23 cellular contexts compared by ENCODE assay signal in genomic region chr18:13308369-13308768, GRCh38.
DNase-seq lines count a peak whose midpoint lies in the region; ATAC-seq and TF ChIP-seq lines count a peak whose summit lies in the region.
"Had no signal": no experiment of that assay in that cellular context is flagged by ENCODE, and none has a peak within 500 bp of the region (broad histone marks: within the 10 kb centered on the region; RNA-seq: fewer than 3 reads in every experiment).

No MANE protein-coding gene starts in this region.

- intact Hi-C loops in CD8-positive, alpha-beta T cell (cut with DNase I, micrococcal nuclease), result no loop called here
- intact Hi-C loops in naive thymus-derived CD4-positive, alpha-beta T cell (cut with micrococcal nuclease), result loop anchor here in 1 of 2 donors (5.0 kb wide), 1 partner anchor 91 kb away; the partner anchor contains the start of gene LDLRAD4
- intact Hi-C loops in upper lobe of right lung (cut with DNase I), result no loop called here
- intact Hi-C loops in posterior cingulate gyrus (cut with DNase I), result no loop called here

- no peaks in the 10 kb centered on the region for H3K9me3 ChIP-seq in CD8-positive, alpha-beta T cell (ENCODE audit: low read length)
- no peaks in the 10 kb centered on the region for H3K9me3 ChIP-seq in naive thymus-derived CD4-positive, alpha-beta T cell (ENCODE audit: control insufficient read depth in 2 of 3, low read length in 3 of 3)
- H3K9me3 ChIP-seq in upper lobe of right lung, result no peaks in the 10 kb centered on the region
- H3K9me3 ChIP-seq: gastrocnemius medialis, SJSA1, vagina had no signal

- H3K27ac Mint-ChIP-seq in activated CD4-positive, alpha-beta T cell treated with anti-CD3 and anti-CD28 coated beads, Interleukin-2, amount 10 ng/mL, durations not matched to agents 7 days and 5 days, result no peak overlapping the region
- H3K27ac Mint-ChIP-seq in CD8-positive, alpha-beta T cell, result peak overlapping the region; percentile 46
- no peak overlapping the region for H3K27ac Mint-ChIP-seq in activated T-helper 17 cell treated with anti-CD3 and anti-CD28 coated beads, Interleukin-2, amount 50 U/mL, for 72 hours
- H3K27ac Mint-ChIP-seq in naive thymus-derived CD4-positive, alpha-beta T cell, result peak overlapping the region in 7 of 9 donors; percentile 5 to 71 (median 36)
- H3K27ac Mint-ChIP-seq: activated B cell treated with CpG ODN at 0.5 μM for 24 hours; nephron; T-helper 2 cell treated with Interferon-gamma antibody and Interleukin-4, amounts not matched to agents 5 μg/mL and 100 μg/mL, for 36 hours had no signal

- H3K4me1 ChIP-seq in CD8-positive, alpha-beta T cell (ENCODE audit: insufficient read depth, low read length), result peaks cover 33% of the 10 kb centered on the region
- H3K4me1 ChIP-seq in naive thymus-derived CD4-positive, alpha-beta T cell (ENCODE audit: control insufficient read depth in 2 of 2, insufficient read depth in 2 of 2, low read length in 2 of 2), result peaks cover 0 to 16% of the 10 kb centered on the region in 2 donors
- no peaks in the 10 kb centered on the region for H3K4me1 ChIP-seq in upper lobe of right lung
- H3K4me1 ChIP-seq: SJSA1 had no signal

- no peaks in the 10 kb centered on the region for H3K27me3 ChIP-seq in CD8-positive, alpha-beta T cell (ENCODE audit: insufficient read depth, low read length)
- no peaks in the 10 kb centered on the region for H3K27me3 ChIP-seq in naive thymus-derived CD4-positive, alpha-beta T cell (ENCODE audit: control insufficient read depth in 2 of 2, insufficient read depth in 2 of 2, low read length in 2 of 2)
- no peaks in the 10 kb centered on the region for H3K27me3 ChIP-seq in upper lobe of right lung
- H3K27me3 ChIP-seq: gastrocnemius medialis, SJSA1, vagina had no signal

- POLR2A ChIA-PET in activated CD4-positive, alpha-beta T cell treated with anti-CD3 and anti-CD28 coated beads, Interleukin-2, amount 10 ng/mL, durations not matched to agents 7 days and 5 days (lab: Charles Lee), result no interaction called here
- POLR2A ChIA-PET in CD8-positive, alpha-beta T cell (lab: Charles Lee), result no interaction called here
- POLR2A ChIA-PET in naive thymus-derived CD4-positive, alpha-beta T cell (lab: Charles Lee), result no interaction called here

- no peak for TF ChIP-seq CTCF in CD8-positive, alpha-beta T cell (IDR thresholded peaks at IDR 0.05)
- no peak for TF ChIP-seq CTCF in upper lobe of right lung (IDR thresholded peaks at IDR 0.05)

- H3K4me1 Mint-ChIP-seq in activated CD4-positive, alpha-beta T cell treated with anti-CD3 and anti-CD28 coated beads, Interleukin-2, amount 10 ng/mL, durations not matched to agents 7 days and 5 days, result peaks cover 34% of the 10 kb centered on the region
- peaks cover 54% of the 10 kb centered on the region for H3K4me1 Mint-ChIP-seq in CD8-positive, alpha-beta T cell (ENCODE audit: low read depth)
- H3K4me1 Mint-ChIP-seq in activated T-helper 17 cell treated with anti-CD3 and anti-CD28 coated beads, Interleukin-2, amount 50 U/mL, for 72 hours, result peaks cover 17% of the 10 kb centered on the region
- peaks cover 10 to 68% (median 44%) of the 10 kb centered on the region in 7 donors for H3K4me1 Mint-ChIP-seq in naive thymus-derived CD4-positive, alpha-beta T cell
- H3K4me1 Mint-ChIP-seq: activated B cell treated with CpG ODN at 0.5 μM for 24 hours had no signal

- CTCF ChIA-PET in activated CD4-positive, alpha-beta T cell treated with anti-CD3 and anti-CD28 coated beads, Interleukin-2, amount 10 ng/mL, durations not matched to agents 7 days and 5 days (lab: Charles Lee), result no interaction called here
- CTCF ChIA-PET in CD8-positive, alpha-beta T cell (lab: Charles Lee), result no interaction called here
- CTCF ChIA-PET in naive thymus-derived CD4-positive, alpha-beta T cell (lab: Charles Lee), result no interaction called here

- no peak overlapping the region for H3K27ac ChIP-seq in CD8-positive, alpha-beta T cell (ENCODE audit: low read depth, low read length)
- H3K27ac ChIP-seq in naive thymus-derived CD4-positive, alpha-beta T cell (ENCODE audit: low read depth, low read length), result no peak overlapping the region
- H3K27ac ChIP-seq in upper lobe of right lung, result no peak overlapping the region
- H3K27ac ChIP-seq: C4-2B, gastrocnemius medialis, SJSA1, vagina had no signal

- no peak overlapping the region for H3K4me3 ChIP-seq in CD8-positive, alpha-beta T cell (ENCODE audit: low read depth, low read length)
- no peak overlapping the region for H3K4me3 ChIP-seq in naive thymus-derived CD4-positive, alpha-beta T cell (ENCODE audit: low read length)
- H3K4me3 ChIP-seq in upper lobe of right lung, result no peak overlapping the region
- H3K4me3 ChIP-seq: gastrocnemius medialis, SJSA1, vagina had no signal

- H3K36me3 ChIP-seq in CD8-positive, alpha-beta T cell (ENCODE audit: insufficient read depth, low read length), result no peaks in the 10 kb centered on the region
- H3K36me3 ChIP-seq in naive thymus-derived CD4-positive, alpha-beta T cell (ENCODE audit: control insufficient read depth in 2 of 3, insufficient read depth in 3 of 3, low read length in 3 of 3), result no peaks in the 10 kb centered on the region
- no peaks in the 10 kb centered on the region for H3K36me3 ChIP-seq in upper lobe of right lung
- H3K36me3 ChIP-seq: gastrocnemius medialis, SJSA1, vagina had no signal

- peak; percentile 53 for ATAC-seq in CD8-positive, alpha-beta T cell
- ATAC-seq in activated T-helper 17 cell treated with anti-CD3 and anti-CD28 coated beads, Interleukin-2, amount 50 U/mL, for 72 hours (replicated peaks), result peak; percentile 56
- ATAC-seq in naive thymus-derived CD4-positive, alpha-beta T cell, result peak; percentile 32
- no peak for ATAC-seq in GM21360 (IDR thresholded peaks at IDR 0.05; ENCODE audit: unreplicated experiment)
- ATAC-seq in upper lobe of right lung, result no peak
- ATAC-seq: esophagus mucosa, gastrocnemius medialis, PC-3 had no signal

- H3K4me3 Mint-ChIP-seq in activated CD4-positive, alpha-beta T cell treated with anti-CD3 and anti-CD28 coated beads, Interleukin-2, amount 10 ng/mL, durations not matched to agents 7 days and 5 days, result no peak overlapping the region
- no peak overlapping the region for H3K4me3 Mint-ChIP-seq in CD8-positive, alpha-beta T cell
- H3K4me3 Mint-ChIP-seq in activated T-helper 17 cell treated with anti-CD3 and anti-CD28 coated beads, Interleukin-2, amount 50 U/mL, for 72 hours, result no peak overlapping the region
- H3K4me3 Mint-ChIP-seq in naive thymus-derived CD4-positive, alpha-beta T cell, result peak overlapping the region in 1 of 10 donors; percentile 0
- H3K4me3 Mint-ChIP-seq: activated B cell treated with CpG ODN at 0.5 μM for 24 hours; nephron; T-helper 2 cell treated with Interferon-gamma antibody and Interleukin-4, amounts not matched to agents 5 μg/mL and 100 μg/mL, for 36 hours had no signal

- H3K9me3 Mint-ChIP-seq in activated CD4-positive, alpha-beta T cell treated with anti-CD3 and anti-CD28 coated beads, Interleukin-2, amount 10 ng/mL, durations not matched to agents 7 days and 5 days, result peaks cover 19% of the 10 kb centered on the region
- H3K9me3 Mint-ChIP-seq in CD8-positive, alpha-beta T cell, result no peaks in the 10 kb centered on the region
- H3K9me3 Mint-ChIP-seq in activated T-helper 17 cell treated with anti-CD3 and anti-CD28 coated beads, Interleukin-2, amount 50 U/mL, for 72 hours, result no peaks in the 10 kb centered on the region
- H3K9me3 Mint-ChIP-seq in naive thymus-derived CD4-positive, alpha-beta T cell, result peaks cover 0 to 10% (median 5%) of the 10 kb centered on the region in 11 donors

- peak; percentile 24 for DNase-seq in activated CD4-positive, alpha-beta T cell treated with anti-CD3 and anti-CD28 coated beads, Interleukin-2, amount 10 ng/mL, durations not matched to agents 7 days and 5 days
- no peak for DNase-seq in activated CD4-positive, alpha-beta T cell treated with anti-CD3 and anti-CD28 coated beads, Interleukin-2, amount 50 U/mL, for 1 hour
- peak in 2 of 7 experiments; percentile 2 to 39 for DNase-seq in CD8-positive, alpha-beta T cell
- no peak for DNase-seq in naive thymus-derived CD4-positive, alpha-beta T cell
- DNase-seq in upper lobe of right lung (no peak), posterior cingulate gyrus (no peak)
- DNase-seq: activated B cell treated with CpG ODN at 0.5 μM for 24 hours, aorta, DMS 273 treated with DMSO at 0.1 percent for 48 hours, gastrocnemius medialis, GF-D8, H7, mesendoderm, MM.1S, PC-3 had no signal

- no peaks in the 10 kb centered on the region for H3K27me3 Mint-ChIP-seq in activated CD4-positive, alpha-beta T cell treated with anti-CD3 and anti-CD28 coated beads, Interleukin-2, amount 10 ng/mL, durations not matched to agents 7 days and 5 days
- no peaks in the 10 kb centered on the region for H3K27me3 Mint-ChIP-seq in CD8-positive, alpha-beta T cell (ENCODE audit: low read depth)
- H3K27me3 Mint-ChIP-seq in activated T-helper 17 cell treated with anti-CD3 and anti-CD28 coated beads, Interleukin-2, amount 50 U/mL, for 72 hours, result no peaks in the 10 kb centered on the region
- no peaks in the 10 kb centered on the region for H3K27me3 Mint-ChIP-seq in naive thymus-derived CD4-positive, alpha-beta T cell

- peaks cover 14% of the 10 kb centered on the region for H3K36me3 Mint-ChIP-seq in activated CD4-positive, alpha-beta T cell treated with anti-CD3 and anti-CD28 coated beads, Interleukin-2, amount 10 ng/mL, durations not matched to agents 7 days and 5 days (ENCODE audit: low read depth)
- H3K36me3 Mint-ChIP-seq in CD8-positive, alpha-beta T cell, result no peaks in the 10 kb centered on the region
- no peaks in the 10 kb centered on the region for H3K36me3 Mint-ChIP-seq in activated T-helper 17 cell treated with anti-CD3 and anti-CD28 coated beads, Interleukin-2, amount 50 U/mL, for 72 hours (ENCODE audit: low read depth)
- H3K36me3 Mint-ChIP-seq in naive thymus-derived CD4-positive, alpha-beta T cell, result peaks cover 0 to 25% (median 9%) of the 10 kb centered on the region in 5 donors

Comparison
In these comparisons a context has a peak if more than half of its experiments do, and no peak if none do; other contexts are left out.
1. H3K27ac Mint-ChIP-seq: peak in CD8-positive, alpha-beta T cell (single experiment) and naive thymus-derived CD4-positive, alpha-beta T cell (7 of 9); none in activated CD4-positive, alpha-beta T cell treated with anti-CD3 and anti-CD28 coated beads, Interleukin-2, amount 10 ng/mL, durations not matched to agents 7 days and 5 days (single experiment) and activated T-helper 17 cell treated with anti-CD3 and anti-CD28 coated beads, Interleukin-2, amount 50 U/mL, for 72 hours (single experiment).
2. ATAC-seq: peak in CD8-positive, alpha-beta T cell (single experiment), activated T-helper 17 cell treated with anti-CD3 and anti-CD28 coated beads, Interleukin-2, amount 50 U/mL, for 72 hours (single experiment) and naive thymus-derived CD4-positive, alpha-beta T cell (single experiment); none in GM21360 (single experiment) and upper lobe of right lung (single experiment).